In the genomic region with DNA sequence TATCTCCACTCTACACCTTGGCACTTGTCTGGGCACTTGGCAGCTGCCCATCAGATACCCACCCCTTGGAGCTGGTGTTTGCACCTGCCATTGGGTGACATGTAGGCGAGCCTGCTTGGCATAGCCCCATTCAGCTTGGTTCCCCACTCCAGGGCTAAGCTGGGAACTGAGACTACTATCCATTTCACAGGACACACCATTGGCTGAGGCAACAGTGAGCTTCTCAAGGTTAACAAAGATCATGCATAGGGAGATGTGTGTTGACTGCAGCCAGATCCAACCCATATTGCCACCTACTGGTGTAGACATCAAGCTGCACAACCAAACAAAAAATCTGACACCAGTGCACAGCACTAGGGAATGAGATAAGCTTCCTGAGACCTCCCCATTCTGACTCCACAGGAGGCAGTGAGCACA, we compare ENCODE assay signal across 8 cellular contexts.
DNase-seq lines count a peak whose midpoint lies in the region; ATAC-seq, FAIRE-seq and TF ChIP-seq lines count a peak whose summit lies in the region.

No MANE protein-coding gene starts in this region.

- no peak overlapping the region for H3K4me3 ChIP-seq in GM23338
- no peak overlapping the region for H3K4me3 ChIP-seq in neural cell (ENCODE audit: low read length)

- H3K79me2 ChIP-seq in GM23338 (replicated peaks; ENCODE audit: insufficient read depth) (no peaks in the 10 kb centered on the region), neural cell (replicated peaks; ENCODE audit: insufficient read depth, low read length) (no peaks in the 10 kb centered on the region)

- no peak for DNase-seq in GM12892 (ENCODE audit: insufficient read length)
- DNase-seq in GM23338 (ENCODE audit: low spot score) = peak; percentile 65
- DNase-seq in KBM-7 = peak; percentile 43
- DNase-seq in activated naive CD8-positive, alpha-beta T cell treated with anti-CD3 and anti-CD28 coated beads for 36 hours = peak; percentile 1
- DNase-seq in NCI-H2227 (lab: John Stamatoyannopoulos, UW; ENCODE audit: unreplicated experiment) = no peak
- no peak for DNase-seq in stimulated activated naive CD4-positive, alpha-beta T cell treated with Interleukin-2 at 50 U/mL for 16 hours (lab: John Stamatoyannopoulos, UW)
- DNase-seq in hypothalamus (lab: John Stamatoyannopoulos, UW) = no peak

- H3K9me2 ChIP-seq in GM23338 (ENCODE audit: insufficient read depth) (no peaks in the 10 kb centered on the region), neural cell (ENCODE audit: insufficient read depth, low read length) (no peaks in the 10 kb centered on the region)

- no peak for TF ChIP-seq POLR2A in GM12892 (IDR thresholded peaks at IDR 0.05; ENCODE audit: low read depth, low read length)

- ATAC-seq in GM23338 = peak; percentile 85

- TF ChIP-seq EP300 in neural cell (conservative IDR thresholded peaks at IDR 0.05; ENCODE audit: poor library complexity, severe bottlenecking) = no peak

- H3K36me3 Mint-ChIP-seq in GM23338 (ENCODE audit: low read depth) = no peaks in the 10 kb centered on the region
- no peaks in the 10 kb centered on the region for H3K36me3 Mint-ChIP-seq in activated naive CD8-positive, alpha-beta T cell treated with anti-CD3 and anti-CD28 coated beads for 36 hours

- H2AFZ ChIP-seq in GM23338 (no peak overlapping the region), neural cell (ENCODE audit: low read depth, low read length) (no peak overlapping the region)

- H3K36me3 ChIP-seq in GM23338 (ENCODE audit: insufficient read depth) (no peaks in the 10 kb centered on the region), neural cell (ENCODE audit: insufficient read depth, low read length) (no peaks in the 10 kb centered on the region)

- H3K27ac ChIP-seq in GM23338 (ENCODE audit: low read depth) (no peak overlapping the region), neural cell (ENCODE audit: low read length) (no peak overlapping the region)

- no peaks in the 10 kb centered on the region for H3K27me3 Mint-ChIP-seq in GM23338 (ENCODE audit: insufficient read depth, low read depth, poor library complexity)
- no peaks in the 10 kb centered on the region for H3K27me3 Mint-ChIP-seq in activated naive CD8-positive, alpha-beta T cell treated with anti-CD3 and anti-CD28 coated beads for 36 hours

- peak; percentile 87 for FAIRE-seq in GM12892 (lab: Jason Lieb, UNC)

- no peak overlapping the region for H3K4me3 Mint-ChIP-seq in GM23338
- H3K4me3 Mint-ChIP-seq in activated naive CD8-positive, alpha-beta T cell treated with anti-CD3 and anti-CD28 coated beads for 36 hours = no peak overlapping the region

- no peak overlapping the region for H3K27ac Mint-ChIP-seq in GM23338
- H3K27ac Mint-ChIP-seq in activated naive CD8-positive, alpha-beta T cell treated with anti-CD3 and anti-CD28 coated beads for 36 hours = no peak overlapping the region

- H3K27me3 ChIP-seq in GM23338 (ENCODE audit: insufficient read depth) (no peaks in the 10 kb centered on the region), neural cell (ENCODE audit: insufficient read depth, low read depth, low read length) (no peaks in the 10 kb centered on the region)

- TF ChIP-seq CTCF in GM23338 (conservative IDR thresholded peaks at IDR 0.05; ENCODE audit: low read depth in 2 of 2) (peak; percentile 45 to 74; a peak in 3 of 4 replicates), neural cell (IDR thresholded peaks at IDR 0.05; ENCODE audit: poor library complexity, severe bottlenecking) (peak; percentile 34)

- peaks cover 4% of the 10 kb centered on the region; the same call in 1 of the 2 replicates for H3K4me1 ChIP-seq in GM23338 (ENCODE audit: insufficient read depth)

- H3K4me2 ChIP-seq in GM23338 (no peak overlapping the region), neural cell (ENCODE audit: low read length) (no peak overlapping the region)

- H3K9me3 ChIP-seq in neural cell (ENCODE audit: low read length) = no peaks in the 10 kb centered on the region

- in situ Hi-C loops in KBM-7 (cut with MboI; ENCODE audit: low pct_unique_long_range_greater_than_20kb, low sequenced_read_pairs) = no loop called here

- H3K4me1 Mint-ChIP-seq in GM23338 = no peaks in the 10 kb centered on the region
- no peaks in the 10 kb centered on the region for H3K4me1 Mint-ChIP-seq in activated naive CD8-positive, alpha-beta T cell treated with anti-CD3 and anti-CD28 coated beads for 36 hours

- no peaks in the 10 kb centered on the region for H3K9me3 Mint-ChIP-seq in GM23338
- H3K9me3 Mint-ChIP-seq in activated naive CD8-positive, alpha-beta T cell treated with anti-CD3 and anti-CD28 coated beads for 36 hours = peaks cover under 1% of the 10 kb centered on the region

- H3K9ac ChIP-seq in neural cell (ENCODE audit: low read length) = no peak overlapping the region

- no peaks in the 10 kb centered on the region; the same call in 1 of the 2 replicates for H4K20me1 ChIP-seq in GM23338 (replicated peaks; ENCODE audit: insufficient read depth)
- H4K20me1 ChIP-seq in neural cell (ENCODE audit: insufficient read depth) = no peaks in the 10 kb centered on the region

- peak; percentile 32 for TF ChIP-seq RAD21 in neural cell (conservative IDR thresholded peaks at IDR 0.05)

- H3F3A ChIP-seq in GM23338 (replicated peaks; ENCODE audit: low read depth) (no peaks in the 10 kb centered on the region), neural cell (ENCODE audit: insufficient read depth, low read length, poor library complexity, severe bottlenecking) (no peaks in the 10 kb centered on the region)

TF ChIP-seq in GM23338, 12 proteins besides CTCF, POLR2A, EP300 and RAD21 (continues in another document):
- TF ChIP-seq ZNF331 (CRISPR knock-in tag; IDR thresholded peaks at IDR 0.05; ENCODE audit: low read depth) (no peak), JUNB (IDR thresholded peaks at IDR 0.05; ENCODE audit: unreplicated experiment) (no peak)

TF ChIP-seq in neural cell, 6 proteins besides CTCF, POLR2A, EP300 and RAD21:
- TF ChIP-seq TAF1 (IDR thresholded peaks at IDR 0.05; ENCODE audit: low read depth) = no peak
- TF ChIP-seq EZH2 (IDR thresholded peaks at IDR 0.05; ENCODE audit: borderline replicate concordance, insufficient read depth, low read length, poor library complexity, severe bottlenecking) = no peak
- no peak for TF ChIP-seq POLR2AphosphoS5 (IDR thresholded peaks at IDR 0.05)
- no peak for TF ChIP-seq MXI1 (conservative IDR thresholded peaks at IDR 0.05; ENCODE audit: poor library complexity, severe bottlenecking)
- no peak for TF ChIP-seq SMC3 (conservative IDR thresholded peaks at IDR 0.05; ENCODE audit: poor library complexity)
- TF ChIP-seq, protein P1, sequence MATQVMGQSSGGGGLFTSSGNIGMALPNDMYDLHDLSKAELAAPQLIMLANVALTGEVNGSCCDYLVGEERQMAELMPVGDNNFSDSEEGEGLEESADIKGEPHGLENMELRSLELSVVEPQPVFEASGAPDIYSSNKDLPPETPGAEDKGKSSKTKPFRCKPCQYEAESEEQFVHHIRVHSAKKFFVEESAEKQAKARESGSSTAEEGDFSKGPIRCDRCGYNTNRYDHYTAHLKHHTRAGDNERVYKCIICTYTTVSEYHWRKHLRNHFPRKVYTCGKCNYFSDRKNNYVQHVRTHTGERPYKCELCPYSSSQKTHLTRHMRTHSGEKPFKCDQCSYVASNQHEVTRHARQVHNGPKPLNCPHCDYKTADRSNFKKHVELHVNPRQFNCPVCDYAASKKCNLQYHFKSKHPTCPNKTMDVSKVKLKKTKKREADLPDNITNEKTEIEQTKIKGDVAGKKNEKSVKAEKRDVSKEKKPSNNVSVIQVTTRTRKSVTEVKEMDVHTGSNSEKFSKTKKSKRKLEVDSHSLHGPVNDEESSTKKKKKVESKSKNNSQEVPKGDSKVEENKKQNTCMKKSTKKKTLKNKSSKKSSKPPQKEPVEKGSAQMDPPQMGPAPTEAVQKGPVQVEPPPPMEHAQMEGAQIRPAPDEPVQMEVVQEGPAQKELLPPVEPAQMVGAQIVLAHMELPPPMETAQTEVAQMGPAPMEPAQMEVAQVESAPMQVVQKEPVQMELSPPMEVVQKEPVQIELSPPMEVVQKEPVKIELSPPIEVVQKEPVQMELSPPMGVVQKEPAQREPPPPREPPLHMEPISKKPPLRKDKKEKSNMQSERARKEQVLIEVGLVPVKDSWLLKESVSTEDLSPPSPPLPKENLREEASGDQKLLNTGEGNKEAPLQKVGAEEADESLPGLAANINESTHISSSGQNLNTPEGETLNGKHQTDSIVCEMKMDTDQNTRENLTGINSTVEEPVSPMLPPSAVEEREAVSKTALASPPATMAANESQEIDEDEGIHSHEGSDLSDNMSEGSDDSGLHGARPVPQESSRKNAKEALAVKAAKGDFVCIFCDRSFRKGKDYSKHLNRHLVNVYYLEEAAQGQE (IDR thresholded peaks at IDR 0.05; ENCODE audit: borderline replicate concordance) = no peak

Comparison
In these comparisons a context has a peak if more than half of its experiments do, and no peak if none do; other contexts are left out.
1. DNase-seq: peak in GM23338 (single experiment), KBM-7 (single experiment) and activated naive CD8-positive, alpha-beta T cell treated with anti-CD3 and anti-CD28 coated beads for 36 hours (single experiment); none in GM12892 (single experiment), NCI-H2227 (single experiment), stimulated activated naive CD4-positive, alpha-beta T cell treated with Interleukin-2 at 50 U/mL for 16 hours (single experiment) and hypothalamus (0 of 51).